Comparison of ENCODE assay signal across 9 cellular contexts in genomic region chr20:47303736-47304135, GRCh38. TPM values are rescaled to one million over a fixed set of nuclear protein-coding genes. Genes with fewer than 3 reads are reported as not detected.
DNase-seq lines count a peak whose midpoint lies in the region; ATAC-seq and TF ChIP-seq lines count a peak whose summit lies in the region.
"Had no signal": no experiment of that assay in that cellular context is flagged by ENCODE, and none has a peak within 500 bp of the region (broad histone marks: within the 10 kb centered on the region; RNA-seq: fewer than 3 reads in every experiment).

No MANE protein-coding gene starts in this region.

- H3K9me3 ChIP-seq in SK-N-SH (no peaks in the 10 kb centered on the region), muscle layer of colon (ENCODE audit: low read length) (no peaks in the 10 kb centered on the region), MM.1S (replicated peaks; ENCODE audit: insufficient read depth, low read length) (no peaks in the 10 kb centered on the region)

- ATAC-seq in SK-N-SH treated with all-trans-retinoic acid at 6 μM for 48 hours, result no peak; the same call in 2 of the 3 replicates

- H3K9ac ChIP-seq in SK-N-SH (peak overlapping the region; percentile 21; the same call in 1 of the 2 replicates), muscle layer of colon (ENCODE audit: low read length) (peak overlapping the region; percentile 4), MM.1S (ENCODE audit: low read length) (no peak overlapping the region)

- H4K20me1 ChIP-seq in SK-N-SH (ENCODE audit: insufficient read depth) (0 out of 2 replicates have a peak, but pooled peaks cover 4% of the 10 kb centered on the region), MM.1S (ENCODE audit: insufficient read depth, low read length) (no peaks in the 10 kb centered on the region)

- no peak overlapping the region for H2AFZ ChIP-seq in SK-N-SH (ENCODE audit: low read depth)
- H2AFZ ChIP-seq in MM.1S (ENCODE audit: low read length), result no peak overlapping the region

- peak in 1 of 2 experiments; percentile 59; a peak in 1 of 4 replicates for TF ChIP-seq EP300 in SK-N-SH (IDR thresholded peaks at IDR 0.05; ENCODE audit: borderline replicate concordance in 1 of 2, low read depth in 1 of 2, low read length in 1 of 2)

- H3K9me2 ChIP-seq in SK-N-SH (no peaks in the 10 kb centered on the region), MM.1S (replicated peaks; ENCODE audit: insufficient read depth, low read length) (no peaks in the 10 kb centered on the region)

- H3K4me1 ChIP-seq in SK-N-SH (ENCODE audit: control insufficient read depth in 1 of 2, insufficient read depth in 2 of 2, low read depth in 1 of 2, low read length in 1 of 2) (peaks cover 4 to 21% of the 10 kb centered on the region in 2 experiments; a peak in 3 of 4 replicates), muscle layer of colon (ENCODE audit: insufficient read depth, low read length) (peaks cover 24% of the 10 kb centered on the region), MM.1S (ENCODE audit: low read length) (no peaks in the 10 kb centered on the region)

- TF ChIP-seq CTCF in SK-N-SH (IDR thresholded peaks at IDR 0.05) (no peak), coronary artery (IDR thresholded peaks at IDR 0.05) (no peak), MM.1S (IDR thresholded peaks at IDR 0.05; ENCODE audit: low read length) (no peak)

- no peaks in the 10 kb centered on the region for H3K27me3 ChIP-seq in SK-N-SH (ENCODE audit: insufficient read depth)
- H3K27me3 ChIP-seq in muscle layer of colon (ENCODE audit: control insufficient read depth in 1 of 2, insufficient read depth in 2 of 2, low read length in 2 of 2), result no peaks in the 10 kb centered on the region
- H3K27me3 ChIP-seq in MM.1S (replicated peaks; ENCODE audit: insufficient read depth, low read length), result no peaks in the 10 kb centered on the region

- H3K4me2 ChIP-seq in SK-N-SH (0 out of 2 replicates have a peak overlapping the region, but pooled peaks have one; percentile 15), MM.1S (ENCODE audit: low read depth, low read length) (no peak overlapping the region)

- H3K36me3 ChIP-seq in SK-N-SH (replicated peaks in 1 of 2; ENCODE audit: control insufficient read depth in 1 of 2, insufficient read depth in 2 of 2, low read length in 1 of 2) (peaks cover 9 to 55% of the 10 kb centered on the region in 2 experiments), muscle layer of colon (ENCODE audit: insufficient read depth, low read length) (peaks cover 12% of the 10 kb centered on the region), MM.1S (replicated peaks; ENCODE audit: insufficient read depth, low read length) (peaks cover under 1% of the 10 kb centered on the region; the same call in 1 of the 2 replicates)

- H3K27ac ChIP-seq in SK-N-SH (ENCODE audit: low read depth in 2 of 2, low read length in 1 of 2) (peak overlapping the region; percentile 8 to 78; a peak in 3 of 4 replicates), coronary artery (peak overlapping the region; percentile 39 to 54), muscle layer of colon (ENCODE audit: low read depth, low read length) (peak overlapping the region; percentile 77), temporal lobe (ENCODE audit: low read depth, low read length) (peak overlapping the region; percentile 33), MM.1S (ENCODE audit: low read length) (no peak overlapping the region)

- TF ChIP-seq RAD21 in SK-N-SH (IDR thresholded peaks at IDR 0.05; ENCODE audit: low read length), result peak; percentile 24; the same call in 1 of the 2 replicates

- peak; percentile 30 for DNase-seq in SK-N-SH
- DNase-seq in coronary artery (ENCODE audit: low spot score), result no peak
- DNase-seq in MM.1S, result no peak
- DNase-seq in middle frontal gyrus (ENCODE audit: extremely low spot score, low spot score), result no peak
- DNase-seq in COLO829 (ENCODE audit: low spot score), result no peak
- DNase-seq: activated CD4-positive, alpha-beta T cell treated with anti-CD3 and anti-CD28 coated beads, Interleukin-2, amount 50 U/mL, for 1 hour had no signal

- WGBS in SK-N-SH (ENCODE audit: low lambda C conversion rate), result 59% methylated on average over 2 of the region's 2 CpGs

- H3K79me2 ChIP-seq in SK-N-SH (ENCODE audit: insufficient read depth), result peaks cover 82% of the 10 kb centered on the region
- peaks cover 93% of the 10 kb centered on the region for H3K79me2 ChIP-seq in MM.1S (ENCODE audit: low read length)

- H3K4me3 ChIP-seq in SK-N-SH (ENCODE audit: low read depth in 2 of 2, low read length in 1 of 2), result no peak overlapping the region
- no peak overlapping the region for H3K4me3 ChIP-seq in coronary artery
- no peak overlapping the region for H3K4me3 ChIP-seq in muscle layer of colon (ENCODE audit: low read depth in 1 of 2, low read length in 2 of 2)
- no peak overlapping the region for H3K4me3 ChIP-seq in MM.1S (ENCODE audit: low read length)

- CTCF ChIA-PET in SK-N-SH (lab: Yijun Ruan, JAX), result interaction anchor here (0.8 to 7.1 kb wide), 7 partner anchors 8 to 528 kb away, joined by 3 to 62 read pairs (median 4); no protein-coding TSS in a partner anchor

- H3F3A ChIP-seq in SK-N-SH (replicated peaks; ENCODE audit: insufficient read depth) (peaks cover 4% of the 10 kb centered on the region), MM.1S (ENCODE audit: insufficient read depth, low read length) (no peaks in the 10 kb centered on the region)

- POLR2A ChIA-PET in SK-N-SH (lab: Yijun Ruan, JAX), result interaction anchor here (1.3 kb wide), 1 partner anchor 54 kb away, joined by 3 read pairs; no protein-coding TSS in a partner anchor

TF ChIP-seq in SK-N-SH, 30 proteins besides CTCF, POLR2A, EP300 and RAD21:
- TF ChIP-seq MEF2A (IDR thresholded peaks at IDR 0.05; ENCODE audit: borderline replicate concordance, low read depth) (no peak; the same call in 1 of the 2 replicates), GATA2 (CRISPR knock-in tag; IDR thresholded peaks at IDR 0.05) (peak; percentile 81), CHD2 (IDR thresholded peaks at IDR 0.05; ENCODE audit: low read length, partially characterized antibody) (peak; percentile 33), RCOR1 (IDR thresholded peaks at IDR 0.05; ENCODE audit: low read length) (peak; percentile 63; the same call in 1 of the 2 replicates)

TF ChIP-seq in SK-N-SH treated with all-trans-retinoic acid at 6 μM for 48 hours, 23 proteins besides CTCF, POLR2A, EP300 and RAD21:
- TF ChIP-seq ZNF565 (CRISPR knock-in tag; conservative IDR thresholded peaks at IDR 0.05; ENCODE audit: low read depth) (no peak), ISL1 (CRISPR knock-in tag; IDR thresholded peaks at IDR 0.05) (no peak), TOX (CRISPR knock-in tag; IDR thresholded peaks at IDR 0.05; ENCODE audit: borderline replicate concordance) (no peak), OSR1 (CRISPR knock-in tag; IDR thresholded peaks at IDR 0.05) (no peak), RARB (CRISPR knock-in tag; IDR thresholded peaks at IDR 0.05) (no peak), CSDC2 (CRISPR knock-in tag; IDR thresholded peaks at IDR 0.05) (no peak), CREB5 (CRISPR knock-in tag; IDR thresholded peaks at IDR 0.05; ENCODE audit: low read depth) (no peak), PATZ1 (CRISPR knock-in tag; IDR thresholded peaks at IDR 0.05; ENCODE audit: borderline replicate concordance) (no peak), ZNF8 (CRISPR knock-in tag; IDR thresholded peaks at IDR 0.05) (no peak)

RNA-seq across cellular contexts. Expression of gene ZMYND8, which starts 52.8 kb away (rescaled TPM):
- 20.6 and 25.3 TPM in 2 replicates for polyA plus RNA-seq in SK-N-SH (2012; rRNA removed)
- polyA plus RNA-seq in SK-N-SH (2012; cell fraction: cytosol; rRNA removed), result 19.5 and 20.5 TPM in 2 replicates
- 54.6 and 62.7 TPM in 2 replicates for polyA plus RNA-seq in SK-N-SH (2012; cell fraction: nucleus; rRNA removed)
- total RNA-seq in temporal lobe, result 32.2 TPM
